12 cellular contexts compared by ENCODE assay signal in genomic region chr9:94135222-94135621, GRCh38. TPM values are rescaled to one million over a fixed set of nuclear protein-coding genes. Genes with fewer than 3 reads are reported as not detected.
DNase-seq lines count a peak whose midpoint lies in the region; ATAC-seq and TF ChIP-seq lines count a peak whose summit lies in the region.
"Had no signal": no experiment of that assay in that cellular context is flagged by ENCODE, and none has a peak within 500 bp of the region (broad histone marks: within the 10 kb centered on the region; RNA-seq: fewer than 3 reads in every experiment).

No MANE protein-coding gene starts in this region.

- intact Hi-C loops in heart right ventricle (cut with DNase I), result loop anchor here in 4 of 10 donors (2.0 to 10.0 kb wide), 4 partner anchors 50 to 80 kb away; partner anchors contain the start of gene PTPDC1 (in 2 of the 4)

- H3K27ac ChIP-seq in heart right ventricle, result peak overlapping the region; percentile 20 to 77 (median 68)
- H3K27ac ChIP-seq in effector memory CD4-positive, alpha-beta T cell (ENCODE audit: insufficient read depth, low read length, poor library complexity, severe bottlenecking), result no peak overlapping the region
- no peak overlapping the region for H3K27ac ChIP-seq in H9 (ENCODE audit: insufficient read length, low read depth, low read length)

- no peaks in the 10 kb centered on the region for H3K36me3 ChIP-seq in heart right ventricle
- no peaks in the 10 kb centered on the region for H3K36me3 ChIP-seq in effector memory CD4-positive, alpha-beta T cell (ENCODE audit: control insufficient read depth, insufficient read depth, low read length)

- peaks cover 0 to 2% (median 2%) of the 10 kb centered on the region in 3 experiments; a peak in 1 of 7 replicates for H3K36me3 Mint-ChIP-seq in H9 (ENCODE audit: insufficient read depth in 1 of 3, low read depth in 3 of 3)
- H3K36me3 Mint-ChIP-seq: naive B cell had no signal

- peaks cover 4 to 33% (median 30%) of the 10 kb centered on the region in 9 donors for H3K4me1 ChIP-seq in heart right ventricle
- H3K4me1 ChIP-seq in effector memory CD4-positive, alpha-beta T cell (ENCODE audit: control insufficient read depth, insufficient read depth, low read length, poor library complexity, severe bottlenecking), result no peaks in the 10 kb centered on the region
- H3K4me1 ChIP-seq in H9 (ENCODE audit: insufficient read depth, low read length), result no peaks in the 10 kb centered on the region

- H3K23me2 ChIP-seq in H9 (ENCODE audit: insufficient read length, low read depth, low read length, poor library complexity, severe bottlenecking), result no peaks in the 10 kb centered on the region

- no peak overlapping the region for H3K4me3 Mint-ChIP-seq in H9
- H3K4me3 Mint-ChIP-seq: naive B cell had no signal

- no peak overlapping the region for H3K4me2 ChIP-seq in H9 (ENCODE audit: insufficient read depth, insufficient read length, low read length)

- DNase-seq in Ammon's horn (ENCODE audit: low spot score), result peak; percentile 24
- DNase-seq in astrocyte of the spinal cord (ENCODE audit: low read depth, low spot score), result peak; percentile 96
- no peak for DNase-seq in heart right ventricle
- DNase-seq in retinal pigment epithelial cell (ENCODE audit: low read depth), result peak; percentile 69
- DNase-seq in NCI-H1930 (lab: John Stamatoyannopoulos, UW), result no peak
- no peak for DNase-seq in effector memory CD4-positive, alpha-beta T cell
- DNase-seq in H9, result no peak
- DNase-seq: naive B cell, NCI-H1417, OCI-M1 had no signal

- TF ChIP-seq CTCF in astrocyte of the spinal cord (IDR thresholded peaks at IDR 0.05; ENCODE audit: low read depth, low read length) (no peak), heart right ventricle (IDR thresholded peaks at IDR 0.05) (no peak), retinal pigment epithelial cell (conservative IDR thresholded peaks at IDR 0.05; ENCODE audit: low read depth, low read length) (no peak), H9 (conservative IDR thresholded peaks at IDR 0.05) (no peak)

- H3K79me1 ChIP-seq in H9 (ENCODE audit: insufficient read depth, low read depth, low read length, poor library complexity, severe bottlenecking), result no peaks in the 10 kb centered on the region

- no peak overlapping the region for H3T11ph ChIP-seq in H9 (ENCODE audit: low read length)

- no peak overlapping the region for H4K91ac ChIP-seq in H9 (ENCODE audit: insufficient read length, low read depth, low read length)

- no peak overlapping the region for H3K14ac ChIP-seq in H9 (ENCODE audit: insufficient read depth, low read length)

- no peaks in the 10 kb centered on the region; the same call in none of the 2 replicates for H3K27me3 Mint-ChIP-seq in H9 (ENCODE audit: low read depth)

- H4K8ac ChIP-seq in H9 (replicated peaks; ENCODE audit: insufficient read length, low read depth, low read length), result no peak overlapping the region

- H2BK20ac ChIP-seq in H9 (ENCODE audit: low read depth, low read length, poor library complexity, severe bottlenecking), result no peak overlapping the region

- peaks cover 0 to 7% of the 10 kb centered on the region in 2 experiments; a peak in 3 of 5 replicates for H3K9me3 Mint-ChIP-seq in H9

- no peaks in the 10 kb centered on the region for H3K79me2 ChIP-seq in H9 (ENCODE audit: insufficient read depth, low read length)

- H3K9me3 ChIP-seq in heart right ventricle (no peaks in the 10 kb centered on the region), H9 (ENCODE audit: control insufficient read depth, low read depth, low read length) (no peaks in the 10 kb centered on the region)
- no peaks in the 10 kb centered on the region for H3K9me3 ChIP-seq in effector memory CD4-positive, alpha-beta T cell (ENCODE audit: control insufficient read depth, low read length)

- WGBS in heart right ventricle, 2 donors, result 36 to 44% methylated on average over 3 of the region's 3 CpGs
- no CpG with 5 or more reads among the region's 3 CpGs for WGBS in H9 (ENCODE audit: extremely low coverage, insufficient read length, low lambda C conversion rate)

- H3K56ac ChIP-seq in H9 (ENCODE audit: insufficient read length, low read depth, low read length), result no peak overlapping the region

- no peak overlapping the region for H3K9ac ChIP-seq in H9 (ENCODE audit: extremely low read depth, insufficient read length, low read length)

- H2BK15ac ChIP-seq in H9 (ENCODE audit: low read depth, low read length), result no peak overlapping the region

- no peak overlapping the region for H3K27ac Mint-ChIP-seq in H9
- H3K27ac Mint-ChIP-seq: activated T-helper 2 cell treated with anti-CD3 and anti-CD28 coated beads, Interferon-gamma antibody, Interleukin-2, Interleukin-4, amounts not matched to agents 10 μg/mL and 5 μg/mL and 100 μg/mL, durations not matched to agents 14 hours and 24 hours and 36 hours had no signal

- peak in 7 of 8 donors; percentile 36 to 83 (median 74) for ATAC-seq in heart right ventricle
- no peak for ATAC-seq in HG02678 (IDR thresholded peaks at IDR 0.05; ENCODE audit: unreplicated experiment)

- H3K4me1 Mint-ChIP-seq in H9, result peaks cover 2 to 3% of the 10 kb centered on the region in 2 experiments; a peak in 1 of 4 replicates

- H2BK120ac ChIP-seq in H9 (ENCODE audit: low read depth, low read length, poor library complexity, severe bottlenecking), result no peak overlapping the region

- no peak overlapping the region for H4K5ac ChIP-seq in H9 (ENCODE audit: insufficient read length, low read depth, low read length)

- no peak overlapping the region for H2BK5ac ChIP-seq in H9 (ENCODE audit: insufficient read length, low read length)

- no peak overlapping the region for H3K18ac ChIP-seq in H9 (ENCODE audit: insufficient read length, low read depth, low read length)

- no peaks in the 10 kb centered on the region for H4K20me1 ChIP-seq in H9 (ENCODE audit: control insufficient read depth, insufficient read depth, insufficient read length)

- no peak overlapping the region for H2AK5ac ChIP-seq in H9 (ENCODE audit: insufficient read length, low read length)

- in situ Hi-C loops in astrocyte of the spinal cord (cut with HindIII; ENCODE audit: low sequenced_read_pairs), result no loop called here

- H3K4ac ChIP-seq in H9 (ENCODE audit: low read depth, low read length), result no peak overlapping the region

- H2AFZ ChIP-seq in H9 (ENCODE audit: low read length), result no peak overlapping the region

- no peak overlapping the region for H2BK12ac ChIP-seq in H9 (ENCODE audit: insufficient read length, low read depth, low read length)

- no peak overlapping the region for H3K23ac ChIP-seq in H9 (ENCODE audit: insufficient read length, low read depth, low read length)

- no peaks in the 10 kb centered on the region for H3K27me3 ChIP-seq in heart right ventricle
- no peaks in the 10 kb centered on the region for H3K27me3 ChIP-seq in effector memory CD4-positive, alpha-beta T cell (replicated peaks; ENCODE audit: control insufficient read depth, insufficient read depth, low read length, poor library complexity, severe bottlenecking)
- no peaks in the 10 kb centered on the region for H3K27me3 ChIP-seq in H9 (ENCODE audit: insufficient read depth, low read length)

- H3K4me3 ChIP-seq in astrocyte of the spinal cord (ENCODE audit: low read depth, low read length), result no peak overlapping the region
- H3K4me3 ChIP-seq in heart right ventricle, result no peak overlapping the region
- H3K4me3 ChIP-seq in retinal pigment epithelial cell (ENCODE audit: low read length), result no peak overlapping the region
- H3K4me3 ChIP-seq in effector memory CD4-positive, alpha-beta T cell (ENCODE audit: insufficient read depth, low read depth, low read length, poor library complexity, severe bottlenecking), result no peak overlapping the region

RNA-seq across cellular contexts. Expression of gene PTPDC1, which starts 51.0 kb away (rescaled TPM):
- total RNA-seq in heart right ventricle, result 10 to 100 TPM in 4 of 10 donors, 1 to 10 TPM in 6; 6.3 to 14.7 (median 9.5) TPM
- 10 to 100 TPM in 1 of 2 donors, 1 to 10 TPM in 1; 5.3 to 14.3 TPM for polyA plus RNA-seq in heart right ventricle
- total RNA-seq in H9 (2021), result 4.8 and 5.4 TPM in 2 replicates

Comparison
In these comparisons a context has a peak if more than half of its experiments do, and no peak if none do; other contexts are left out.
1. DNase-seq: peak in Ammon's horn (single experiment), astrocyte of the spinal cord (single experiment) and retinal pigment epithelial cell (single experiment); none in heart right ventricle (0 of 2), NCI-H1930 (0 of 2), effector memory CD4-positive, alpha-beta T cell (0 of 3) and H9 (single experiment).
2. H3K27ac ChIP-seq: peak in heart right ventricle (10 of 10); none in effector memory CD4-positive, alpha-beta T cell (single experiment) and H9 (single experiment).